In genomic region chr4:73248416-73248815, GRCh38 we compare ENCODE assay signal across 1 cellular context.
A peak's percentile ranks its signal among the peaks of the same experiment; 100 is the strongest.
TF ChIP-seq lines count a peak whose summit lies in the region.

No MANE protein-coding gene starts in this region.

TF ChIP-seq in K562, 482 proteins besides CTCF, POLR2A, EP300 and RAD21:
- TF ChIP-seq SIN3B (IDR thresholded peaks at IDR 0.05; ENCODE audit: low read depth): no peak
- no peak for TF ChIP-seq CHD4 (IDR thresholded peaks at IDR 0.05; ENCODE audit: insufficient read depth, insufficient replicate concordance, low read depth, low read length, poor library complexity, severe bottlenecking)
- peak; percentile 98 for TF ChIP-seq DACH1 (IDR thresholded peaks at IDR 0.05; ENCODE audit: partially characterized antibody)
